In the genomic region with DNA sequence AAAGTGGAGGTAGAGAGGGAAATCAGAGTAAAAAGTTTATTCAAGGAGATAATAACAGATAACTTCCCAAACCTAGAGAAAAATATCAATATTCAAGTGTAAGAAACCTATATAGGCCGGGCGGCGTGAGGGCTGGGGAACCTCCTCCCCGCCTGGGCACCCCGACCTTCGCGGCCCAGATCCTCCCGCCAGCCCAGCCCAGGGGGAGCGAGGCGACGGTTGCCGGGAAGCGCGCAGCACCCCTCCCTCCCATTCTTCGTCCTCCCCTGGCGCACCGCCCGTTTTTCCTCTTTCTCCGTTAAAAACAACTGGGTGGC, we compare ENCODE assay signal across 9 cellular contexts. TPM values are rescaled to one million over a fixed set of nuclear protein-coding genes. Genes with fewer than 3 reads are reported as not detected.
A peak's percentile ranks its signal among the peaks of the same experiment; 100 is the strongest.
DNase-seq lines count a peak whose midpoint lies in the region; ATAC-seq and TF ChIP-seq lines count a peak whose summit lies in the region.
"Had no signal": no experiment of that assay in that cellular context is flagged by ENCODE, and none has a peak within 500 bp of the region (broad histone marks: within the 10 kb centered on the region; RNA-seq: fewer than 3 reads in every experiment).

No MANE protein-coding gene starts in this region.

- H3K36me3 Mint-ChIP-seq in T-helper 1 cell treated with Interleukin-12 subunit alpha and Interleukin-12 subunit beta and Interleukin-4 antibody, amounts not matched to agents 30 μg/mL and 1 μg/mL, for 36 hours (ENCODE audit: low read depth), result no peaks in the 10 kb centered on the region

- H3K27me3 ChIP-seq in liver (ENCODE audit: control insufficient read depth in 4 of 4, insufficient read depth in 4 of 4, low read length in 3 of 4) (no peaks in the 10 kb centered on the region), thoracic aorta (replicated peaks; ENCODE audit: insufficient read depth) (no peaks in the 10 kb centered on the region)

- no peaks in the 10 kb centered on the region for H3K9me3 Mint-ChIP-seq in T-helper 1 cell treated with Interleukin-12 subunit alpha and Interleukin-12 subunit beta and Interleukin-4 antibody, amounts not matched to agents 30 μg/mL and 1 μg/mL, for 36 hours

- peak overlapping the region; percentile 32 for H3K4me3 Mint-ChIP-seq in T-helper 1 cell treated with Interleukin-12 subunit alpha and Interleukin-12 subunit beta and Interleukin-4 antibody, amounts not matched to agents 30 μg/mL and 1 μg/mL, for 36 hours

- H3K27ac Mint-ChIP-seq in T-helper 1 cell treated with Interleukin-12 subunit alpha and Interleukin-12 subunit beta and Interleukin-4 antibody, amounts not matched to agents 30 μg/mL and 1 μg/mL, for 36 hours, result no peak overlapping the region

- H3K9me3 ChIP-seq in liver (ENCODE audit: control insufficient read depth in 4 of 4, low read length in 3 of 4) (no peaks in the 10 kb centered on the region), thoracic aorta (no peaks in the 10 kb centered on the region)

- no peaks in the 10 kb centered on the region for H3K36me3 ChIP-seq in liver (ENCODE audit: control insufficient read depth in 4 of 4, insufficient read depth in 3 of 4, low read depth in 1 of 4, low read length in 3 of 4)
- no peaks in the 10 kb centered on the region for H3K36me3 ChIP-seq in thoracic aorta

- TF ChIP-seq CTCF in liver (IDR thresholded peaks at IDR 0.05; ENCODE audit: low read depth, low read length, missing input control) (no peak), thoracic aorta (IDR thresholded peaks at IDR 0.05) (no peak)

- peaks cover 80% of the 10 kb centered on the region for H3K27me3 Mint-ChIP-seq in T-helper 1 cell treated with Interleukin-12 subunit alpha and Interleukin-12 subunit beta and Interleukin-4 antibody, amounts not matched to agents 30 μg/mL and 1 μg/mL, for 36 hours (ENCODE audit: low read depth)

- H3K27ac ChIP-seq in caudate nucleus (ENCODE audit: low read depth, low read length) (peak overlapping the region; percentile 62), liver (ENCODE audit: low read depth in 1 of 2, low read length in 2 of 2) (peak overlapping the region in 1 of 2 donors; percentile 64), thoracic aorta (peak overlapping the region; percentile 65 to 92)

- 4% methylated on average over 19 of the region's 19 CpGs for WGBS in liver

- H3K9ac ChIP-seq in liver (ENCODE audit: low read depth in 1 of 2, low read length in 2 of 2), result no peak overlapping the region

- H3K4me1 Mint-ChIP-seq in T-helper 1 cell treated with Interleukin-12 subunit alpha and Interleukin-12 subunit beta and Interleukin-4 antibody, amounts not matched to agents 30 μg/mL and 1 μg/mL, for 36 hours (ENCODE audit: low read depth), result peaks cover 12% of the 10 kb centered on the region

- peak overlapping the region; percentile 53 to 68 (median 65) for H3K4me3 ChIP-seq in liver (ENCODE audit: low read depth in 1 of 3, low read length in 3 of 3)
- peak overlapping the region; percentile 79 for H3K4me3 ChIP-seq in thoracic aorta

- no peak for DNase-seq in T-helper 1 cell
- peak in 7 of 61 donors; percentile 39 to 77 (median 58) for DNase-seq in caudate nucleus (lab: John Stamatoyannopoulos, UW)
- DNase-seq in thoracic aorta (ENCODE audit: low spot score), result no peak
- DNase-seq in NCI-H2081 treated with DMSO at 0.1 percent for 48 hours (lab: John Stamatoyannopoulos, UW), result no peak
- no peak for DNase-seq in SW480 (ENCODE audit: low spot score)
- DNase-seq in activated gamma-delta T cell treated with Interleukin-2 at 50 U/mL for 16 hours, result no peak

- H3K4me1 ChIP-seq in liver (ENCODE audit: control insufficient read depth in 4 of 4, insufficient read depth in 4 of 4, low read length in 3 of 4) (peaks cover 4 to 15% (median 7%) of the 10 kb centered on the region in 4 donors), thoracic aorta (ENCODE audit: control insufficient read depth in 1 of 2, low read depth in 2 of 2) (peaks cover 10 to 25% of the 10 kb centered on the region in 2 donors)

- TF ChIP-seq RAD21 in liver (IDR thresholded peaks at IDR 0.05), result no peak

- no peak for ATAC-seq in thoracic aorta (ENCODE audit: insufficient number of reproducible peaks, low FRiP score, low read depth)

TF ChIP-seq in liver, 16 proteins besides CTCF, POLR2A, EP300 and RAD21:
- TF ChIP-seq SP1 (IDR thresholded peaks at IDR 0.05) (no peak), TAF1 (conservative IDR thresholded peaks at IDR 0.05) (no peak), EGR1 (IDR thresholded peaks at IDR 0.05; ENCODE audit: low read depth in 2 of 2) (no peak), FOXA1 (IDR thresholded peaks at IDR 0.05) (no peak), NR2F2 (IDR thresholded peaks at IDR 0.05) (no peak), HNF4A (conservative IDR thresholded peaks at IDR 0.05) (no peak), GABPA (IDR thresholded peaks at IDR 0.05 in 1 of 2, conservative IDR thresholded peaks at IDR 0.05 in 1 of 2) (no peak)

RNA-seq across cellular contexts. Expression of a gene that starts 32.4 kb away (rescaled TPM):
- total RNA-seq in liver, result under 1 TPM in 1 of 2 donors, not detected in 1; 0.17 TPM
- polyA plus RNA-seq in liver, result under 1 TPM; 0.47 to 0.60 TPM
- 1 to 10 TPM in 1 of 2 donors, not detected in 1; 2.6 TPM for total RNA-seq in thoracic aorta
- total RNA-seq: activated CD8-positive, alpha-beta memory T cell treated with anti-CD3 and anti-CD28 coated beads for 36 hours had no signal
